1 cellular context compared by ENCODE assay signal in genomic region chr4:1690698-1691097, GRCh38.
TF ChIP-seq lines count a peak whose summit lies in the region.

No MANE protein-coding gene starts in this region.

TF ChIP-seq in GM12878, 131 proteins besides CTCF, POLR2A, EP300 and RAD21:
- no peak for TF ChIP-seq TCF12 (IDR thresholded peaks at IDR 0.05; ENCODE audit: low read depth, low read length)
- no peak for TF ChIP-seq JUND (IDR thresholded peaks at IDR 0.05; ENCODE audit: low read depth, low read length)
